Comparison of ENCODE assay signal across 1 cellular context in genomic region chr12:6206327-6206726, GRCh38.
TF ChIP-seq lines count a peak whose summit lies in the region.

No MANE protein-coding gene starts in this region.

TF ChIP-seq in GM23338, 12 proteins besides CTCF, POLR2A, EP300 and RAD21 (continued from another document):
- no peak for TF ChIP-seq ZNF462 (CRISPR knock-in tag; IDR thresholded peaks at IDR 0.05)
